ENCODE assay signal across 8 cellular contexts in the genomic region with DNA sequence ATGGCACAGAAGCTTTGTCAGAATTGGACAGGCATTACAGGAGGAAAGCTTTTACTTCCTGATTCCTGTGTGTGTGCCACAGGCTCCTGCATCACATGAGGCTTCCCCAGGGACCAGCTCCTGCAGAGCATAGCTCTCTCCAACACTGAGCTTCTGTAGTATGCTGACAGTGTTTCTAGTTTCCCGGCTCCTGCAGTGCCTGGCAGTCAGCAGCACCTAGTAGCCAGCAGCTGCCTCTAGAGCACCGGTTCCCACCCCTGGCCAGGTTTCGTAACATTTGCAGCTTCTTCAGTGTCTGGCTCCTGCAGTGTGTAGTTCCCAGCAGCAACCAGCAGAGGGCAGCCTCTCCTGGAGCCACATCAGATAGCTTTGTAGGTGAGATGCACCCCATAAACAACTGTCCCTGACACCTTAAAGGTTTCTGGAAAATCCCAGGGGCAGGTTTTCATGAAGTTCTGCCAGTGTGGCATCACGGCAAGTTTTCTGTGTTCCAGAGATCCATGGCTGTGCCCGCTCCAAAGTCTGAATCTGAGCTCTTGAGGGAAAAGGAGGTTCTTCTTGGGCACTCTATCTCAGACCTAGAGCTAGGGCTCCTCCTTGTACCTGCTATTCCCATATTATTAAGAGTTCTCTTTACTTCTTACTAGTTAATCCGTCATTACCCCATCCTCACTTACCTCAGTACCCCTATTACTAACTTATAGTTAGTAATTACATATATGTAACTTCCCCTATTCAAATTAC.
DNase-seq lines count a peak whose midpoint lies in the region; ATAC-seq and TF ChIP-seq lines count a peak whose summit lies in the region.

No MANE protein-coding gene starts in this region.

- H3K27ac ChIP-seq in VCaP, result no peak overlapping the region

- peak; percentile 98 for TF ChIP-seq CTCF in VCaP (conservative IDR thresholded peaks at IDR 0.05)

- ATAC-seq in GM18858 (IDR thresholded peaks at IDR 0.05; ENCODE audit: unreplicated experiment) (peak; percentile 86), HG03060 (IDR thresholded peaks at IDR 0.05; ENCODE audit: low read depth, unreplicated experiment) (peak; percentile 69)

- DNase-seq in ACHN (peak; percentile 70), NCI-H2107 (lab: John Stamatoyannopoulos, UW) (peak; percentile 97), T47D (ENCODE audit: low read depth in 1 of 2, low spot score in 1 of 2) (peak; percentile 72 to 93), inferior parietal cortex (ENCODE audit: extremely low spot score) (peak; percentile 86)
- DNase-seq in stimulated activated CD4-positive, alpha-beta T cell treated with anti-CD3 and anti-CD28 coated beads, Interleukin-15, amount 100 ng/mL, for 1 hour (ENCODE audit: low read depth in 1 of 2, low spot score in 1 of 2), result peak; percentile 68 to 69

- in situ Hi-C loops in ACHN (cut with HindIII; ENCODE audit: low pct_ligation_motif_present, low pct_unique_long_range_greater_than_20kb, low sequenced_read_pairs), result no loop called here
- in situ Hi-C loops in T47D (cut with HindIII; ENCODE audit: low pct_unique_long_range_greater_than_20kb, low sequenced_read_pairs), result no loop called here
